In the genomic region with DNA sequence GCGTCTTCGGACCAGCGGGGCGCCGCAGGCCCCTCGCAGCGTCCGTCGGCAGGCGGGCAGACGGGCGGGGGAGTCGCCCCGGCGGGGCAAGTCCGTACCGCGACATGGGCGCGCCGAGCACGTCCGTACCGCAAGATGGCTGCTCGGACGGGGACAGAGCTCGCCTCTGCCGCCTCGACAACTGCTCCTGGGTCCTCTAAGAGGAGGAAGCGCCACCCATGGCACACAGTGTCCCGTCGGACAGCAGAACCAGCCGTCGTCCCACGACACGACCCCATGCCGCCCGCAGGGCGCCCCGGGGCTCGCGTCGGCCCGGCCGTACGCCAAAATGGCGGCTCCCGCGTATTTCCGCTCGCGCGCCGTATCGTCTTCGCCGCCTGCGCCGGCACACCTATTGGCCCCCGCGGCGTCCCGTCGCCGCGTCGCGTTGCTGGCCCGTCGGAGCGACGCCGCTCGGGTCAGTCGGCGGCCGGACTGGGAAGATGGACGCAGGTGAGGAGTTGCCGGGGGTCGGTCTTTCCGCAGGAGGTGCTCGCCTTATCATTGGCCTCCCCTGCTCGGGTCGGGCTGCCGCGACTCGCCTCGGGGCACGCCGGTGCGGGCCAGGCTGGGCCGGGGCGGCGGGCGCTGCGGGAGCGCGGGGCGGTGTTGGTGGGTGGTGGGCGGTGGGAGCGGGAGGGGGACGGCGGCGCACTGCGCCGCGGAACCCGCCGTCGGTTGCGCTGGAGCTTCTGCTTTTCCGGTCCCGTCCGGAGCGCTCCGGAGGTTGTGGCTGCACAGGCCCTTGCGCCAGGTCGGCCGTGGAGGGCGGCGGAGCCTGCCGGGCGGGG, we compare ENCODE assay signal across 8 cellular contexts. TPM values are rescaled to one million over a fixed set of nuclear protein-coding genes. Genes with fewer than 3 reads are reported as not detected.
A peak's percentile ranks its signal among the peaks of the same experiment; 100 is the strongest.
DNase-seq lines count a peak whose midpoint lies in the region; ATAC-seq, FAIRE-seq and TF ChIP-seq lines count a peak whose summit lies in the region.

Gene ATG4B, plus strand, starts transcription at position 461 of the 830 bp plus-strand sequence. Its CDS starts 22 bp downstream, at position 483.

- H3K27me3 ChIP-seq in pancreas (no peaks in the 10 kb centered on the region), tibial artery (no peaks in the 10 kb centered on the region)

- 0% methylated on average over 94 to 123 of the region's 123 CpGs for WGBS in pancreas, 2 donors

- FAIRE-seq in pancreas (lab: Jason Lieb, UNC): no peak

- H3K4me1 ChIP-seq in pancreas (peaks cover 8 to 18% (median 17%) of the 10 kb centered on the region in 3 donors), tibial artery (peaks cover 0 to 50% (median 38%) of the 10 kb centered on the region in 4 donors)

- POLR2A ChIA-PET in HEK293T (lab: Yijun Ruan, JAX): interaction anchor here (1.5 kb wide), 1 partner anchor 49 kb away, joined by 8 read pairs; the partner anchor contains the start of gene DTYMK
- POLR2A ChIA-PET in activated naive CD8-positive, alpha-beta T cell treated with anti-CD3 and anti-CD28 coated beads, Interleukin-2, amount 10 ng/mL, durations not matched to agents 7 days and 5 days (lab: Charles Lee): interaction anchor here (0.6 to 2.1 kb wide), 14 partner anchors 15 to 413 kb away, joined by 3 to 12 read pairs (median 4); partner anchors contain the start of genes D2HGDH, DTYMK and ING5

- intact Hi-C loops in Right ventricle myocardium inferior (cut with DNase I): loop anchor here (1.0 kb wide), 1 partner anchor 49 kb away; the partner anchor contains the start of gene DTYMK
- intact Hi-C loops in pancreas (cut with DNase I): no loop called here
- intact Hi-C loops in tibial artery (cut with DNase I; ENCODE audit: low total_unique reads): loop anchor here (1.0 to 10.0 kb wide), 4 partner anchors 49 to 283 kb away; partner anchors contain the start of genes DTYMK, FARP2 and STK25

- TF ChIP-seq CTCF in pancreas (IDR thresholded peaks at IDR 0.05) (no peak), tibial artery (IDR thresholded peaks at IDR 0.05) (peak in 1 of 2 experiments; percentile 5)

- no peaks in the 10 kb centered on the region for H3K27me3 Mint-ChIP-seq in activated naive CD8-positive, alpha-beta T cell treated with anti-CD3 and anti-CD28 coated beads, Interleukin-2, amount 10 ng/mL, durations not matched to agents 7 days and 5 days

- H3K4me3 ChIP-seq in GM08714 (ENCODE audit: low read length): peak within 1 kb of the TSS; percentile 72
- peak within 1 kb of the TSS; percentile 87 to 91 (median 89) for H3K4me3 ChIP-seq in pancreas
- peak within 1 kb of the TSS; percentile 72 to 77 for H3K4me3 ChIP-seq in tibial artery

- peaks cover 22% of the 10 kb centered on the region for H3K36me3 Mint-ChIP-seq in activated naive CD8-positive, alpha-beta T cell treated with anti-CD3 and anti-CD28 coated beads, Interleukin-2, amount 10 ng/mL, durations not matched to agents 7 days and 5 days

- CTCF ChIA-PET in HEK293T (lab: Yijun Ruan, JAX): interaction anchor here (0.5 kb wide), 1 partner anchor 241 kb away, joined by 3 read pairs; no protein-coding TSS in a partner anchor

- H3K9me3 Mint-ChIP-seq in activated naive CD8-positive, alpha-beta T cell treated with anti-CD3 and anti-CD28 coated beads, Interleukin-2, amount 10 ng/mL, durations not matched to agents 7 days and 5 days: peaks cover 3% of the 10 kb centered on the region

- H3K9me3 ChIP-seq in pancreas: no peaks in the 10 kb centered on the region
- H3K9me3 ChIP-seq in tibial artery: no peaks in the 10 kb centered on the region

- ATAC-seq in activated naive CD8-positive, alpha-beta T cell treated with anti-CD3 and anti-CD28 coated beads, Interleukin-2, amount 10 ng/mL, durations not matched to agents 7 days and 5 days (ENCODE audit: low read depth): peak; percentile 66
- peak; percentile 91 for ATAC-seq in Right ventricle myocardium inferior
- ATAC-seq in pancreas: peak; percentile 88 to 93 (median 90)

- peaks cover 38% of the 10 kb centered on the region for H3K4me1 Mint-ChIP-seq in activated naive CD8-positive, alpha-beta T cell treated with anti-CD3 and anti-CD28 coated beads, Interleukin-2, amount 10 ng/mL, durations not matched to agents 7 days and 5 days

- H3K4me3 Mint-ChIP-seq in activated naive CD8-positive, alpha-beta T cell treated with anti-CD3 and anti-CD28 coated beads, Interleukin-2, amount 10 ng/mL, durations not matched to agents 7 days and 5 days: peak within 1 kb of the TSS; percentile 93

- peak within 1 kb of the TSS; percentile 94 for H3K27ac Mint-ChIP-seq in activated naive CD8-positive, alpha-beta T cell treated with anti-CD3 and anti-CD28 coated beads, Interleukin-2, amount 10 ng/mL, durations not matched to agents 7 days and 5 days

- H3K36me3 ChIP-seq in pancreas (peaks cover 0 to 12% (median 0%) of the 10 kb centered on the region in 3 donors), tibial artery (peaks cover 12 to 21% (median 15%) of the 10 kb centered on the region in 3 donors)

- DNase-seq in HEK293T (ENCODE audit: extremely low spot score): peak; percentile 78
- DNase-seq in NAMALWA (ENCODE audit: low spot score): peak; percentile 68
- peak; percentile 56 to 81 for DNase-seq in SW 1271 (lab: John Stamatoyannopoulos, UW)
- DNase-seq in activated naive CD8-positive, alpha-beta T cell treated with anti-CD3 and anti-CD28 coated beads, Interleukin-2, amount 10 ng/mL, durations not matched to agents 7 days and 5 days: peak; percentile 88
- DNase-seq in Right ventricle myocardium inferior (ENCODE audit: missing footprints): peak; percentile 95
- peak; percentile 82 to 96 (median 86) for DNase-seq in pancreas
- DNase-seq in tibial artery: peak; percentile 78 to 91

- H3K27ac ChIP-seq in pancreas: peak within 1 kb of the TSS; percentile 98 to 99 (median 98)
- peak within 1 kb of the TSS; percentile 94 to 99 for H3K27ac ChIP-seq in tibial artery

TF ChIP-seq in HEK293T, 16 proteins besides CTCF, POLR2A, EP300 and RAD21:
- TF ChIP-seq FOXK2 (IDR thresholded peaks at IDR 0.05): no peak
- 0 out of 2 replicates have a peak, but pooled peaks have one; percentile 45 for TF ChIP-seq LEF1 (IDR thresholded peaks at IDR 0.05; ENCODE audit: borderline replicate concordance)
TF ChIP-seq in HEK293T: peak in this region for 1.

RNA-seq across cellular contexts. Expression of gene ATG4B, which starts in this region (rescaled TPM):
- 100 to 1,000 TPM in 1 of 2 experiments, 10 to 100 TPM in 1; 91.1 to 101 TPM for total RNA-seq in activated naive CD8-positive, alpha-beta T cell treated with anti-CD3 and anti-CD28 coated beads, Interleukin-2, amount 10 ng/mL, durations not matched to agents 7 days and 5 days
- total RNA-seq in Right ventricle myocardium inferior (43.3 TPM), pancreas (10 to 100 TPM; 22.8 to 65.2 (median 30.4) TPM)
- polyA plus RNA-seq in pancreas: 100 to 1,000 TPM in 1 of 2 donors, 10 to 100 TPM in 1; 64.6 to 107 TPM

Comparison
In these comparisons a context has a peak if more than half of its experiments do, and no peak if none do; other contexts are left out.
1. Peak in every context shown above with its lines: DNase-seq, ATAC-seq, H3K4me3 ChIP-seq and H3K27ac ChIP-seq.
2. intact Hi-C loops: an anchor here in Right ventricle myocardium inferior (1.0 kb wide) and tibial artery (1.0 to 10.0 kb wide); none called in pancreas.